11 cellular contexts compared by ENCODE assay signal in genomic region chr1:206464456-206464964, GRCh38. TPM values are rescaled to one million over a fixed set of nuclear protein-coding genes. Genes with fewer than 3 reads are reported as not detected.
DNase-seq lines count a peak whose midpoint lies in the region; ATAC-seq and TF ChIP-seq lines count a peak whose summit lies in the region.
"Had no signal": no experiment of that assay in that cellular context is flagged by ENCODE, and none has a peak within 500 bp of the region (broad histone marks: within the 10 kb centered on the region; RNA-seq: fewer than 3 reads in every experiment).

No MANE protein-coding gene starts in this region.

- H3K27me3 ChIP-seq in SK-N-SH (ENCODE audit: insufficient read depth): no peaks in the 10 kb centered on the region

- H3K27ac ChIP-seq in SK-N-SH (ENCODE audit: low read depth in 2 of 2, low read length in 1 of 2): peak overlapping the region in 1 of 2 experiments; percentile 68; a peak in 2 of 4 replicates

- no peak overlapping the region for H3K4me3 ChIP-seq in SK-N-SH (ENCODE audit: low read depth in 2 of 2, low read length in 1 of 2)
- H3K4me3 ChIP-seq in retinal pigment epithelial cell (ENCODE audit: low read length): no peak overlapping the region

- CTCF ChIA-PET in SK-N-SH (lab: Yijun Ruan, JAX) (interaction anchor here (0.7 to 4.8 kb wide), 6 partner anchors 9 to 143 kb away, joined by 3 to 34 read pairs (median 3); no protein-coding TSS in a partner anchor), GM10248 (lab: Yijun Ruan, JAX) (interaction anchor here (0.8 to 7.8 kb wide), 8 partner anchors 14 to 518 kb away, joined by 3 to 70 read pairs (median 4); no protein-coding TSS in a partner anchor)

- DNase-seq in NCI-H2196 (lab: John Stamatoyannopoulos, UW; ENCODE audit: unreplicated experiment) (peak; percentile 17), NCI-H2196 treated with DMSO at 0.1 percent for 48 hours (lab: John Stamatoyannopoulos, UW; ENCODE audit: unreplicated experiment) (no peak), SK-N-SH (no peak), retinal pigment epithelial cell (ENCODE audit: low read depth) (peak; percentile 77), NK-92 (lab: John Stamatoyannopoulos, UW; ENCODE audit: unreplicated experiment) (no peak), GM10248 (ENCODE audit: extremely low spot score) (no peak)
- DNase-seq: activated gamma-delta T cell treated with Interleukin-2 at 50 U/mL for 16 hours, natural killer cell, NCI-H1694 had no signal

- peaks cover 0 to 16% of the 10 kb centered on the region in 2 experiments; a peak in 2 of 4 replicates for H3K4me1 ChIP-seq in SK-N-SH (ENCODE audit: control insufficient read depth in 1 of 2, insufficient read depth in 2 of 2, low read depth in 1 of 2, low read length in 1 of 2)

- ATAC-seq in esophagus mucosa (peak; percentile 41), GM21423 (IDR thresholded peaks at IDR 0.05; ENCODE audit: unreplicated experiment) (no peak)
- ATAC-seq: natural killer cell had no signal

- H3F3A ChIP-seq in SK-N-SH (replicated peaks; ENCODE audit: insufficient read depth): peaks cover 9% of the 10 kb centered on the region

- no peak for TF ChIP-seq EP300 in SK-N-SH (IDR thresholded peaks at IDR 0.05; ENCODE audit: borderline replicate concordance in 1 of 2, low read depth in 1 of 2, low read length in 1 of 2)

- H3K4me2 ChIP-seq in SK-N-SH: no peak overlapping the region

- H2AFZ ChIP-seq in SK-N-SH (ENCODE audit: low read depth): no peak overlapping the region

- H3K79me2 ChIP-seq in SK-N-SH (ENCODE audit: insufficient read depth): no peaks in the 10 kb centered on the region

- POLR2A ChIA-PET in SK-N-SH (lab: Yijun Ruan, JAX) (no interaction called here), GM10248 (lab: Yijun Ruan, JAX) (interaction anchor here (0.6 kb wide), 2 partner anchors 9 to 33 kb away, joined by 3 read pairs; no protein-coding TSS in a partner anchor)

- no peak for TF ChIP-seq RAD21 in SK-N-SH (IDR thresholded peaks at IDR 0.05; ENCODE audit: low read length)

- H3K9me2 ChIP-seq in SK-N-SH: no peaks in the 10 kb centered on the region

- H3K9me3 ChIP-seq in SK-N-SH: no peaks in the 10 kb centered on the region

- H3K36me3 ChIP-seq in SK-N-SH (replicated peaks in 1 of 2; ENCODE audit: control insufficient read depth in 1 of 2, insufficient read depth in 2 of 2, low read length in 1 of 2): peaks cover 15 to 37% of the 10 kb centered on the region in 2 experiments

- TF ChIP-seq CTCF in SK-N-SH (IDR thresholded peaks at IDR 0.05): no peak
- no peak for TF ChIP-seq CTCF in retinal pigment epithelial cell (conservative IDR thresholded peaks at IDR 0.05; ENCODE audit: low read depth, low read length)
- no peak for TF ChIP-seq CTCF in GM10248 (IDR thresholded peaks at IDR 0.05; ENCODE audit: control extremely low read depth, extremely low read depth, low read depth, missing control alignments)

- 74% methylated on average over 4 of the region's 4 CpGs for WGBS in SK-N-SH (ENCODE audit: low lambda C conversion rate)

- no peak overlapping the region for H3K9ac ChIP-seq in SK-N-SH

- no peaks in the 10 kb centered on the region for H4K20me1 ChIP-seq in SK-N-SH (ENCODE audit: insufficient read depth)

TF ChIP-seq in SK-N-SH, 30 proteins besides CTCF, POLR2A, EP300 and RAD21:
- TF ChIP-seq NFIC (IDR thresholded peaks at IDR 0.05; ENCODE audit: borderline replicate concordance) (peak; percentile 45; the same call in 1 of the 2 replicates), TCF12 (IDR thresholded peaks at IDR 0.05) (peak; percentile 5; the same call in 1 of the 2 replicates), FOXJ3 (CRISPR knock-in tag; IDR thresholded peaks at IDR 0.05) (no peak), RFX5 (IDR thresholded peaks at IDR 0.05; ENCODE audit: low read length) (peak; percentile 71), JUND (IDR thresholded peaks at IDR 0.05) (0 out of 2 replicates have a peak, but pooled peaks have one; percentile 15), YY1 (IDR thresholded peaks at IDR 0.05; ENCODE audit: low read depth) (no peak), FOSL2 (IDR thresholded peaks at IDR 0.05; ENCODE audit: borderline replicate concordance, low read depth) (peak; percentile 58; the same call in 1 of the 2 replicates)

RNA-seq across cellular contexts. Expression of gene IKBKE, which starts 5.8 kb away (rescaled TPM):
- 14.2 and 14.5 TPM in 2 replicates for polyA plus RNA-seq in SK-N-SH (2012; rRNA removed)
- 6.8 and 10.4 TPM in 2 replicates for polyA plus RNA-seq in SK-N-SH (2012; cell fraction: cytosol; rRNA removed)
- polyA plus RNA-seq in SK-N-SH (2012; cell fraction: nucleus; rRNA removed): 20.5 and 32.0 TPM in 2 replicates
- 14.2 TPM for total RNA-seq in esophagus mucosa

RNA-seq across cellular contexts. Expression of gene RASSF5, which starts 42.8 kb away (rescaled TPM):
- polyA plus RNA-seq in SK-N-SH (2012; rRNA removed): 1.7 and 2.2 TPM in 2 replicates
- polyA plus RNA-seq in SK-N-SH (2012; cell fraction: cytosol; rRNA removed): 1.6 and 1.8 TPM in 2 replicates
- polyA plus RNA-seq in SK-N-SH (2012; cell fraction: nucleus; rRNA removed): 4.4 and 5.0 TPM in 2 replicates
- total RNA-seq in esophagus mucosa: 38.7 TPM

Comparison
In these comparisons a context has a peak if more than half of its experiments do, and no peak if none do; other contexts are left out.
1. DNase-seq: peak in NCI-H2196 (single experiment) and retinal pigment epithelial cell (single experiment); none in NCI-H2196 treated with DMSO at 0.1 percent for 48 hours (single experiment), SK-N-SH (single experiment), NK-92 (single experiment) and GM10248 (single experiment).